9 cellular contexts compared by ENCODE assay signal in genomic region chr2:23387221-23387550, GRCh38. TPM values are rescaled to one million over a fixed set of nuclear protein-coding genes. Genes with fewer than 3 reads are reported as not detected.
DNase-seq lines count a peak whose midpoint lies in the region; ATAC-seq and TF ChIP-seq lines count a peak whose summit lies in the region.
"Had no signal": no experiment of that assay in that cellular context is flagged by ENCODE, and none has a peak within 500 bp of the region (broad histone marks: within the 10 kb centered on the region; RNA-seq: fewer than 3 reads in every experiment).

No MANE protein-coding gene starts in this region.

- peaks cover 25% of the 10 kb centered on the region for H3K4me1 Mint-ChIP-seq in activated naive CD4-positive, alpha-beta T cell treated with anti-CD3 and anti-CD28 coated beads for 36 hours (ENCODE audit: low read depth)
- H3K4me1 Mint-ChIP-seq in activated naive CD8-positive, alpha-beta T cell treated with anti-CD3 and anti-CD28 coated beads, Interleukin-2, amount 10 ng/mL, durations not matched to agents 7 days and 5 days: peaks cover 10% of the 10 kb centered on the region
- peaks cover 17% of the 10 kb centered on the region for H3K4me1 Mint-ChIP-seq in type B pancreatic cell (ENCODE audit: unreplicated experiment)

- CTCF ChIA-PET in activated naive CD4-positive, alpha-beta T cell treated with anti-CD3 and anti-CD28 coated beads for 36 hours (lab: Charles Lee): no interaction called here

- H3K4me1 ChIP-seq in liver (ENCODE audit: control insufficient read depth in 4 of 4, insufficient read depth in 4 of 4, low read length in 3 of 4): peaks cover 13 to 22% (median 17%) of the 10 kb centered on the region in 4 donors

- peak overlapping the region in 2 of 3 donors; percentile 19 to 82 for H3K4me3 ChIP-seq in liver (ENCODE audit: low read depth in 1 of 3, low read length in 3 of 3)

- no peak for TF ChIP-seq RAD21 in liver (IDR thresholded peaks at IDR 0.05)

- no peaks in the 10 kb centered on the region for H3K9me3 Mint-ChIP-seq in activated naive CD4-positive, alpha-beta T cell treated with anti-CD3 and anti-CD28 coated beads for 36 hours
- no peaks in the 10 kb centered on the region for H3K9me3 Mint-ChIP-seq in activated naive CD8-positive, alpha-beta T cell treated with anti-CD3 and anti-CD28 coated beads, Interleukin-2, amount 10 ng/mL, durations not matched to agents 7 days and 5 days
- no peaks in the 10 kb centered on the region for H3K9me3 Mint-ChIP-seq in type B pancreatic cell

- no peak overlapping the region for H3K27ac Mint-ChIP-seq in activated naive CD4-positive, alpha-beta T cell treated with anti-CD3 and anti-CD28 coated beads for 36 hours
- no peak overlapping the region for H3K27ac Mint-ChIP-seq in activated naive CD8-positive, alpha-beta T cell treated with anti-CD3 and anti-CD28 coated beads, Interleukin-2, amount 10 ng/mL, durations not matched to agents 7 days and 5 days
- peak overlapping the region; percentile 69 for H3K27ac Mint-ChIP-seq in type B pancreatic cell

- DNase-seq in activated naive CD4-positive, alpha-beta T cell treated with anti-CD3 and anti-CD28 coated beads for 36 hours: no peak
- no peak for DNase-seq in activated naive CD4-positive, alpha-beta T cell treated with anti-CD3 and anti-CD28 coated beads, Interleukin-2, amount 50 U/mL, for 16 hours
- DNase-seq in activated naive CD8-positive, alpha-beta T cell treated with anti-CD3 and anti-CD28 coated beads, Interleukin-2, amount 10 ng/mL, durations not matched to agents 7 days and 5 days: no peak
- DNase-seq in type B pancreatic cell (ENCODE audit: extremely low spot score, unreplicated experiment) (no peak), DMS153 (lab: John Stamatoyannopoulos, UW) (no peak), retina (no peak)
- DNase-seq: cortex of kidney had no signal

- H3K27ac ChIP-seq in liver (ENCODE audit: low read depth in 1 of 2, low read length in 2 of 2): no peak overlapping the region

- H3K36me3 Mint-ChIP-seq in activated naive CD4-positive, alpha-beta T cell treated with anti-CD3 and anti-CD28 coated beads for 36 hours (ENCODE audit: low read depth): no peaks in the 10 kb centered on the region
- H3K36me3 Mint-ChIP-seq in activated naive CD8-positive, alpha-beta T cell treated with anti-CD3 and anti-CD28 coated beads, Interleukin-2, amount 10 ng/mL, durations not matched to agents 7 days and 5 days: no peaks in the 10 kb centered on the region
- H3K36me3 Mint-ChIP-seq in type B pancreatic cell: peaks cover 13% of the 10 kb centered on the region

- no peaks in the 10 kb centered on the region for H3K36me3 ChIP-seq in liver (ENCODE audit: control insufficient read depth in 4 of 4, insufficient read depth in 3 of 4, low read depth in 1 of 4, low read length in 3 of 4)

- intact Hi-C loops in activated naive CD4-positive, alpha-beta T cell treated with anti-CD3 and anti-CD28 coated beads for 36 hours (cut with micrococcal nuclease): loop anchor here (2.0 kb wide), 1 partner anchor 146 kb away; no protein-coding TSS in a partner anchor

- no peak for ATAC-seq in activated naive CD8-positive, alpha-beta T cell treated with anti-CD3 and anti-CD28 coated beads, Interleukin-2, amount 10 ng/mL, durations not matched to agents 7 days and 5 days (ENCODE audit: low read depth)
- ATAC-seq in GM21528 (IDR thresholded peaks at IDR 0.05; ENCODE audit: low FRiP score, unreplicated experiment): no peak

- H3K27me3 ChIP-seq in liver (ENCODE audit: control insufficient read depth in 4 of 4, insufficient read depth in 4 of 4, low read length in 3 of 4): peaks cover 0 to 6% (median 2%) of the 10 kb centered on the region in 4 donors

- no peak overlapping the region for H3K9ac ChIP-seq in liver (ENCODE audit: low read depth in 1 of 2, low read length in 2 of 2)

- TF ChIP-seq CTCF in liver (IDR thresholded peaks at IDR 0.05; ENCODE audit: low read depth, low read length, missing input control): no peak
- no peak for TF ChIP-seq CTCF in type B pancreatic cell (conservative IDR thresholded peaks at IDR 0.05)

- POLR2A ChIA-PET in activated naive CD8-positive, alpha-beta T cell treated with anti-CD3 and anti-CD28 coated beads, Interleukin-2, amount 10 ng/mL, durations not matched to agents 7 days and 5 days (lab: Charles Lee): interaction anchor here (1.1 kb wide), 1 partner anchor 9 kb away, joined by 5 read pairs; no protein-coding TSS in a partner anchor

- H3K9me3 ChIP-seq in liver (ENCODE audit: control insufficient read depth in 4 of 4, low read length in 3 of 4): no peaks in the 10 kb centered on the region

- H3K27me3 Mint-ChIP-seq in activated naive CD4-positive, alpha-beta T cell treated with anti-CD3 and anti-CD28 coated beads for 36 hours (ENCODE audit: low read depth): peaks cover 48% of the 10 kb centered on the region
- H3K27me3 Mint-ChIP-seq in activated naive CD8-positive, alpha-beta T cell treated with anti-CD3 and anti-CD28 coated beads, Interleukin-2, amount 10 ng/mL, durations not matched to agents 7 days and 5 days: peaks cover 73% of the 10 kb centered on the region
- H3K27me3 Mint-ChIP-seq in type B pancreatic cell: peaks cover 59% of the 10 kb centered on the region

- peak overlapping the region; percentile 76 for H3K4me3 Mint-ChIP-seq in activated naive CD4-positive, alpha-beta T cell treated with anti-CD3 and anti-CD28 coated beads for 36 hours
- H3K4me3 Mint-ChIP-seq in activated naive CD8-positive, alpha-beta T cell treated with anti-CD3 and anti-CD28 coated beads, Interleukin-2, amount 10 ng/mL, durations not matched to agents 7 days and 5 days: peak overlapping the region; percentile 62
- H3K4me3 Mint-ChIP-seq in type B pancreatic cell: peak overlapping the region; percentile 99

- 11% methylated on average over 9 of the region's 9 CpGs for WGBS in liver

TF ChIP-seq in liver, 16 proteins besides CTCF, POLR2A, EP300 and RAD21 (continues in another document):
- no peak for TF ChIP-seq JUND (IDR thresholded peaks at IDR 0.05)
- TF ChIP-seq YY1 (IDR thresholded peaks at IDR 0.05): no peak
- TF ChIP-seq SP1 (IDR thresholded peaks at IDR 0.05): no peak
- TF ChIP-seq HNF4A (conservative IDR thresholded peaks at IDR 0.05): no peak
- no peak for TF ChIP-seq ZBTB33 (IDR thresholded peaks at IDR 0.05)
- TF ChIP-seq REST (IDR thresholded peaks at IDR 0.05): no peak
- no peak for TF ChIP-seq RXRA (IDR thresholded peaks at IDR 0.05)
- TF ChIP-seq GABPA (IDR thresholded peaks at IDR 0.05 in 1 of 2, conservative IDR thresholded peaks at IDR 0.05 in 1 of 2): no peak
- no peak for TF ChIP-seq NR2F2 (IDR thresholded peaks at IDR 0.05)
- no peak for TF ChIP-seq ATF3 (IDR thresholded peaks at IDR 0.05)
- no peak for TF ChIP-seq HNF4G (IDR thresholded peaks at IDR 0.05)
- TF ChIP-seq FOXA1 (IDR thresholded peaks at IDR 0.05): no peak
- TF ChIP-seq MAX (IDR thresholded peaks at IDR 0.05): no peak

RNA-seq across cellular contexts. Expression of gene KLHL29, which starts 2.2 kb away (rescaled TPM):
- 1 to 10 TPM; 2.4 to 2.9 TPM for total RNA-seq in activated naive CD4-positive, alpha-beta T cell treated with anti-CD3 and anti-CD28 coated beads for 36 hours
- 1 to 10 TPM; 1.6 to 1.7 TPM for total RNA-seq in activated naive CD8-positive, alpha-beta T cell treated with anti-CD3 and anti-CD28 coated beads, Interleukin-2, amount 10 ng/mL, durations not matched to agents 7 days and 5 days
- total RNA-seq in liver (1 to 10 TPM in 1 of 2 donors, under 1 TPM in 1; 0.47 to 2.3 TPM), type B pancreatic cell (ENCODE audit: low replicate concordance) (14.6 and 24.1 TPM in 2 replicates)
- under 1 TPM; 0.29 to 0.89 TPM for polyA plus RNA-seq in liver
